ENCODE assay signal across 24 cellular contexts in the genomic region with DNA sequence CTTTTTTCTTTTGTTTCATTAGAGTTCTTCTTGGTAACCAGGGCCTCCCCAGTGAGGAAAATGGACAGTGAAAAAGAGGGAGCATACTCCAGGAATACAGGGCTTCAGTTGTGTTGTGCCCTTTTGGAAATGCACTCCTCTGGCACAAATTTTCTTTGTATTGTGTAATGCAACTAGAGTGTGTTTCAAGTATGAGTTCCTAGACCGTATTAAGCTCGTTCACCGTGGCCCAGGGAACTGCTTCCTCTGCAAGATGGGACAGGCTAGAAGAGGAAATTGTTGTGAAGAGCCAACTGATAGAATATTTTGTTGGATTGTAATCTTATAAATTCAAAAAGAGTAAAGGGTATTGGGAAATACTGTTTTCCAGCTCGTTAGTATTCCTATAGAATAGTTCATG.
DNase-seq lines count a peak whose midpoint lies in the region; ATAC-seq and TF ChIP-seq lines count a peak whose summit lies in the region.
"Had no signal": no experiment of that assay in that cellular context is flagged by ENCODE, and none has a peak within 500 bp of the region (broad histone marks: within the 10 kb centered on the region; RNA-seq: fewer than 3 reads in every experiment).

No MANE protein-coding gene starts in this region.

- H3K36me3 Mint-ChIP-seq in immature natural killer cell = peaks cover 0 to 3% (median 0%) of the 10 kb centered on the region in 3 donors
- H3K36me3 Mint-ChIP-seq: CD4-positive, CD25-positive, alpha-beta regulatory T cell had no signal

- no peak overlapping the region for H3K27ac Mint-ChIP-seq in immature natural killer cell
- H3K27ac Mint-ChIP-seq: CD4-positive, CD25-positive, alpha-beta regulatory T cell; HFFc6 had no signal

- TF ChIP-seq CTCF in RWPE1 (conservative IDR thresholded peaks at IDR 0.05; ENCODE audit: low read depth) = no peak

- 70 to 78% methylated on average over 4 of the region's 4 CpGs for WGBS in aorta, 2 donors

- peaks cover 19 to 23% of the 10 kb centered on the region in 2 donors for H3K4me1 Mint-ChIP-seq in immature natural killer cell

- H3K9me3 ChIP-seq in aorta (ENCODE audit: control insufficient read depth, low read length) = no peaks in the 10 kb centered on the region
- H3K9me3 ChIP-seq: BLaER1, HAP-1, SJSA1 had no signal

- peaks cover 0 to 2% (median 1%) of the 10 kb centered on the region in 3 donors for H3K27me3 Mint-ChIP-seq in immature natural killer cell (ENCODE audit: low read depth in 3 of 3)
- H3K27me3 Mint-ChIP-seq: CD4-positive, CD25-positive, alpha-beta regulatory T cell had no signal

- H3K27ac ChIP-seq in RWPE1 (peak overlapping the region; percentile 65), epithelial cell of prostate (peak overlapping the region; percentile 83), aorta (ENCODE audit: low read depth in 1 of 2, low read length in 2 of 2) (no peak overlapping the region)
- H3K27ac ChIP-seq: HL-60, SJSA1 had no signal

- no peak overlapping the region for H3K4me3 ChIP-seq in aorta (ENCODE audit: low read length in 2 of 2)
- H3K4me3 ChIP-seq: BLaER1, GM12878, HAP-1, SJSA1 had no signal

- intact Hi-C loops in aorta (cut with DNase I) = loop anchor here in 1 of 2 donors (2.0 kb wide), 1 partner anchor 47 kb away; no protein-coding TSS in a partner anchor

- CTCF ChIA-PET in RWPE1 (lab: Yijun Ruan, JAX) = no interaction called here

- no peaks in the 10 kb centered on the region for H3K27me3 ChIP-seq in aorta (ENCODE audit: control insufficient read depth in 1 of 2, insufficient read depth in 2 of 2, low read length in 1 of 2)
- H3K27me3 ChIP-seq: BLaER1, SJSA1 had no signal

- POLR2A ChIA-PET in RWPE1 (lab: Yijun Ruan, JAX; ENCODE audit: low non-redundant PET) = no interaction called here

- no peak overlapping the region for H3K4me3 Mint-ChIP-seq in immature natural killer cell
- H3K4me3 Mint-ChIP-seq: CD4-positive, CD25-positive, alpha-beta regulatory T cell; HFFc6 had no signal

- H3K9me3 Mint-ChIP-seq in immature natural killer cell = no peaks in the 10 kb centered on the region
- H3K9me3 Mint-ChIP-seq: CD4-positive, CD25-positive, alpha-beta regulatory T cell; HFFc6 had no signal

- peak; percentile 34 for ATAC-seq in aorta (ENCODE audit: low FRiP score)
- ATAC-seq: GM12878, PC-3 had no signal

- peak; percentile 9 for DNase-seq in Kasumi-1 (lab: John Stamatoyannopoulos, UW)
- no peak for DNase-seq in RWPE1 (ENCODE audit: low spot score)
- DNase-seq in epithelial cell of prostate (ENCODE audit: low read depth, low spot score) = no peak
- DNase-seq in aorta = no peak
- DNase-seq in GDM1 (lab: John Stamatoyannopoulos, UW) = no peak
- no peak for DNase-seq in immature natural killer cell
- DNase-seq in activated gamma-delta T cell treated with Interleukin-2 at 50 U/mL for 16 hours = no peak
- DNase-seq: CD4-positive, CD25-positive, alpha-beta regulatory T cell; GOT3; HFFc6; NCI-H1105; NCI-H1436 treated with DMSO at 0.1 percent for 48 hours; NCI-H187 treated with DMSO at 0.1 percent for 48 hours; NCI-H2107; NCI-H446 treated with DMSO at 0.1 percent for 48 hours; NCI-H82; NK-92 treated with Interleukin-12 subunit alpha and Interleukin-12 subunit beta, amount 100 ng/mL, for 24 hours; PC-3; Right ventricle myocardium superior had no signal

- H3K4me1 ChIP-seq in aorta (ENCODE audit: control insufficient read depth in 1 of 2, insufficient read depth in 2 of 2, low read length in 2 of 2) = no peaks in the 10 kb centered on the region
- H3K4me1 ChIP-seq: HAP-1, SJSA1 had no signal

- no peaks in the 10 kb centered on the region for H3K36me3 ChIP-seq in aorta (ENCODE audit: control insufficient read depth in 1 of 2, insufficient read depth in 2 of 2, low read length in 1 of 2)
- H3K36me3 ChIP-seq: BLaER1, HAP-1, SJSA1 had no signal

Comparison
In these comparisons a context has a peak if more than half of its experiments do, and no peak if none do; other contexts are left out.
1. DNase-seq: peak in Kasumi-1 (2 of 2); none in RWPE1 (single experiment), epithelial cell of prostate (single experiment), aorta (0 of 2), GDM1 (single experiment), immature natural killer cell (0 of 3) and activated gamma-delta T cell treated with Interleukin-2 at 50 U/mL for 16 hours (single experiment).
2. H3K27ac ChIP-seq: peak in RWPE1 (single experiment) and epithelial cell of prostate (single experiment); none in aorta (0 of 2).